In genomic region chr2:26058390-26058789, GRCh38 we compare ENCODE assay signal across 1 cellular context.
TF ChIP-seq lines count a peak whose summit lies in the region.

No MANE protein-coding gene starts in this region.

TF ChIP-seq in HepG2, 621 proteins besides CTCF, POLR2A, EP300 and RAD21 (continued from another document):
- TF ChIP-seq IKZF5 (CRISPR knock-in tag; IDR thresholded peaks at IDR 0.05) (peak; percentile 61; the same call in 1 of the 2 replicates), FOXJ3 (CRISPR knock-in tag; IDR thresholded peaks at IDR 0.05; ENCODE audit: borderline replicate concordance) (peak; percentile 46; the same call in 1 of the 2 replicates), SALL1 (CRISPR knock-in tag; IDR thresholded peaks at IDR 0.05) (peak; percentile 65), ZNF678 (CRISPR knock-in tag; IDR thresholded peaks at IDR 0.05) (no peak), SMYD3 (CRISPR knock-in tag; IDR thresholded peaks at IDR 0.05) (0 out of 2 replicates have a peak, but pooled peaks have one; percentile 66), FOXP4 (CRISPR knock-in tag; IDR thresholded peaks at IDR 0.05) (peak; percentile 69; the same call in 1 of the 2 replicates), XRCC5 (optimal IDR thresholded peaks at IDR 0.05; ENCODE audit: low read length) (peak; percentile 53), NFKBIZ (CRISPR knock-in tag; IDR thresholded peaks at IDR 0.05) (0 out of 2 replicates have a peak, but pooled peaks have one; percentile 29), MIXL1 (CRISPR knock-in tag; IDR thresholded peaks at IDR 0.05) (0 out of 2 replicates have a peak, but pooled peaks have one; percentile 35), FOXO1 (CRISPR knock-in tag; IDR thresholded peaks at IDR 0.05) (peak; percentile 66), ATF6 (CRISPR knock-in tag; conservative IDR thresholded peaks at IDR 0.05) (no peak), ZNF710 (CRISPR knock-in tag; IDR thresholded peaks at IDR 0.05; ENCODE audit: borderline replicate concordance) (peak; percentile 36; the same call in 1 of the 2 replicates), RXRB (CRISPR knock-in tag; IDR thresholded peaks at IDR 0.05; ENCODE audit: borderline replicate concordance) (peak; percentile 57; the same call in 1 of the 2 replicates), TARDBP (CRISPR knock-in tag; IDR thresholded peaks at IDR 0.05) (0 out of 2 replicates have a peak, but pooled peaks have one; percentile 32)
